In genomic region chr19:14496849-14497346, GRCh38 we compare ENCODE assay signal across 1 cellular context.
TF ChIP-seq lines count a peak whose summit lies in the region.

No MANE protein-coding gene starts in this region.

TF ChIP-seq in endothelial cell of umbilical vein, 7 proteins besides CTCF, POLR2A, EP300 and RAD21:
- TF ChIP-seq MYC (IDR thresholded peaks at IDR 0.05; ENCODE audit: low read depth, low read length) = no peak
- no peak for TF ChIP-seq FOS (IDR thresholded peaks at IDR 0.05; ENCODE audit: borderline replicate concordance, insufficient read depth, low read length)
- TF ChIP-seq EZH2 (IDR thresholded peaks at IDR 0.05; ENCODE audit: borderline replicate concordance, low read depth, low read length, severe bottlenecking) = no peak
- TF ChIP-seq JUN (IDR thresholded peaks at IDR 0.05; ENCODE audit: borderline replicate concordance, insufficient read depth, insufficient read length, low read depth) = no peak
- TF ChIP-seq POLR2AphosphoS5 (IDR thresholded peaks at IDR 0.05; ENCODE audit: insufficient read depth, low read depth, low read length) = no peak
- TF ChIP-seq GATA2 (IDR thresholded peaks at IDR 0.05; ENCODE audit: insufficient read depth, insufficient read length, low read depth, low read length) = no peak
- TF ChIP-seq, protein P1, sequence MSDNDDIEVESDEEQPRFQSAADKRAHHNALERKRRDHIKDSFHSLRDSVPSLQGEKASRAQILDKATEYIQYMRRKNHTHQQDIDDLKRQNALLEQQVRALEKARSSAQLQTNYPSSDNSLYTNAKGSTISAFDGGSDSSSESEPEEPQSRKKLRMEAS (IDR thresholded peaks at IDR 0.05; ENCODE audit: insufficient read depth, insufficient read length) = no peak
